In the genomic region with DNA sequence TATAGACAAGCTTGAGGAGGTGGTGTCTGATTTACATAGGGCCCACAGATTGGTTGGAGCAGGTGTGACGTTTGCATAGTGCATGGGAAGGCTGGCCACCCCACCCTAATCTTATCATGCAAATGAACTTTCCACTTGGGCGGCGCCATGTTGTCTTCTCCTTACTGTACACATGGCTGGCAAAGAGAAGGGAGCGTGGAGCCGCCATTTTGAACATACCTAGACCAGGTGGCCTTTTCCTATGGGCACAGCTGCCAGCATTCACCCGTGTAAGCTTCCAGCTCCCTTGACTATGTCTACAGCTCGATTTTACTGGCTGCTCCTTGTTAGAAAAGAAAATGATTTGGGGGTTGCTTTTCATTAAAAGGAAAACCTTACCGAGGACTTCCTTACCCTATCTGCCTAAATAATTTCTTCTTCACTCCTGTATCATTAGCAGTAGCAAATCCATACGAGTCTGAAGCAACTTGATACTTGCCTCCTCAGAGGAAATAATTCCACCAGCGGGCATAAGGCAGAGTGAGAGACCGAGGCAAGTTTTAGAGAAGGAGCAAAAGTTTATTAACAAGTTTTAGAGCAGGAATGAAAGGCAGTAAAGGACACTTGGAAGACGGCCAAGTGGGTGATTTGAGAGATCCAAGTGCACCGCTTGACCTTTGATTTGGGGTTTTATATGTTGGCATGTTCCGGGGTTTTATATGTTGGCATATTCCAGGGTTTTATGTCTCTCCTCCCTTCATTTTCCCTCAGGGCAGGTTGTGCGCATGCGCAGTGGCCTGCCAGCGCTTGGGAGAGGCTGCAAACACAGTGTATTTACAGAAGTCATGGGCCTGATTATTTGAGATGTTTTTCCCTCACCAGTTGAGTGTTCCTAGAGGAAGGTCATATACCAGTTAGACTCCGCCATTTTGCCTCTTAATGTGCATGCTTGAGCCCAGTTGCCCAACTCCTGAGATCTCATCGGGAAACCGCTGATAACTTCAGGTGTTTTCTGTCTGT, we compare ENCODE assay signal across 13 cellular contexts.
A peak's percentile ranks its signal among the peaks of the same experiment; 100 is the strongest.
DNase-seq lines count a peak whose midpoint lies in the region; ATAC-seq and TF ChIP-seq lines count a peak whose summit lies in the region.
"Had no signal": no experiment of that assay in that cellular context is flagged by ENCODE, and none has a peak within 500 bp of the region (broad histone marks: within the 10 kb centered on the region; RNA-seq: fewer than 3 reads in every experiment).

No MANE protein-coding gene starts in this region.

- intact Hi-C loops in right lobe of liver (cut with DNase I) = no loop called here
- intact Hi-C loops in upper lobe of right lung (cut with DNase I) = no loop called here

- TF ChIP-seq CTCF in BE2C (IDR thresholded peaks at IDR 0.05; ENCODE audit: low read depth, low read length) (no peak), LNCaP clone FGC (IDR thresholded peaks at IDR 0.05; ENCODE audit: control insufficient read depth, extremely low read depth, insufficient read depth) (no peak), Peyer's patch (IDR thresholded peaks at IDR 0.05) (no peak), right lobe of liver (IDR thresholded peaks at IDR 0.05) (no peak), upper lobe of right lung (IDR thresholded peaks at IDR 0.05) (no peak)

- H3K27ac ChIP-seq in Peyer's patch (peak overlapping the region in 3 of 4 donors; percentile 69 to 87 (median 84)), right lobe of liver (peak overlapping the region; percentile 76 to 92 (median 91)), upper lobe of right lung (no peak overlapping the region)
- H3K27ac ChIP-seq: pancreas, vagina had no signal

- H3K36me3 ChIP-seq in BE2C (no peaks in the 10 kb centered on the region), Peyer's patch (no peaks in the 10 kb centered on the region), right lobe of liver (peaks cover 0 to 6% (median 2%) of the 10 kb centered on the region in 4 donors), upper lobe of right lung (no peaks in the 10 kb centered on the region)
- H3K36me3 ChIP-seq: pancreas, vagina had no signal

- DNase-seq in BE2C (peak; percentile 95), LNCaP clone FGC (ENCODE audit: low read depth) (peak; percentile 99), Peyer's patch (peak in 2 of 3 donors; percentile 91 to 92), right lobe of liver (peak; percentile 81 to 89 (median 88)), upper lobe of right lung (no peak)
- no peak for DNase-seq in activated CD4-positive, alpha-beta T cell treated with anti-CD3 and anti-CD28 coated beads, Interleukin-2, amount 50 U/mL, for 1 hour
- DNase-seq: activated T-cell treated with anti-CD3 and anti-CD28 coated beads, Interleukin-2, amount 50 U/mL, for 24 hours; amygdala; NCI-H524 treated with DMSO at 0.1 percent for 48 hours; pancreas had no signal

- no peaks in the 10 kb centered on the region; the same call in 1 of the 2 replicates for H3K9me3 ChIP-seq in BE2C
- H3K9me3 ChIP-seq in Peyer's patch = no peaks in the 10 kb centered on the region
- H3K9me3 ChIP-seq in right lobe of liver = no peaks in the 10 kb centered on the region
- no peaks in the 10 kb centered on the region for H3K9me3 ChIP-seq in upper lobe of right lung
- H3K9me3 ChIP-seq: pancreas, vagina had no signal

- H3K4me1 ChIP-seq in BE2C = peaks cover 14% of the 10 kb centered on the region
- peaks cover 0 to 13% (median 0%) of the 10 kb centered on the region in 4 donors for H3K4me1 ChIP-seq in Peyer's patch
- H3K4me1 ChIP-seq in right lobe of liver = peaks cover 0 to 47% (median 15%) of the 10 kb centered on the region in 4 donors
- peaks cover 7% of the 10 kb centered on the region for H3K4me1 ChIP-seq in upper lobe of right lung
- H3K4me1 ChIP-seq: pancreas had no signal

- no peak overlapping the region for H3K4me3 ChIP-seq in BE2C (ENCODE audit: low read depth, low read length)
- H3K4me3 ChIP-seq in LNCaP clone FGC (ENCODE audit: low read depth, low read length) = 0 out of 2 replicates have a peak overlapping the region, but pooled peaks have one; percentile 14
- H3K4me3 ChIP-seq in Peyer's patch = peak overlapping the region in 2 of 4 donors; percentile 19 to 22
- H3K4me3 ChIP-seq in right lobe of liver = no peak overlapping the region
- no peak overlapping the region for H3K4me3 ChIP-seq in upper lobe of right lung
- H3K4me3 ChIP-seq: pancreas, vagina had no signal

- H3K27me3 ChIP-seq in BE2C = no peaks in the 10 kb centered on the region
- H3K27me3 ChIP-seq in Peyer's patch = no peaks in the 10 kb centered on the region
- H3K27me3 ChIP-seq in right lobe of liver = no peaks in the 10 kb centered on the region
- no peaks in the 10 kb centered on the region for H3K27me3 ChIP-seq in upper lobe of right lung
- H3K27me3 ChIP-seq: pancreas, vagina had no signal

- ATAC-seq in right lobe of liver (peak; percentile 56 to 80 (median 69)), HG03520 (IDR thresholded peaks at IDR 0.05; ENCODE audit: unreplicated experiment) (no peak), upper lobe of right lung (no peak), HG02970 (IDR thresholded peaks at IDR 0.05; ENCODE audit: low FRiP score, unreplicated experiment) (no peak)

- WGBS in right lobe of liver (ENCODE audit: insufficient coverage, low coverage, low lambda C conversion rate, missing lambda C conversion rate) = 47% methylated on average over 20 of the region's 20 CpGs

- TF ChIP-seq POLR2A in Peyer's patch (IDR thresholded peaks at IDR 0.05) (peak in 1 of 2 donors; percentile 15), right lobe of liver (IDR thresholded peaks at IDR 0.05) (no peak)

Comparison
In these comparisons a context has a peak if more than half of its experiments do, and no peak if none do; other contexts are left out.
1. DNase-seq: peak in BE2C (single experiment), LNCaP clone FGC (single experiment), Peyer's patch (2 of 3) and right lobe of liver (3 of 3); none in activated CD4-positive, alpha-beta T cell treated with anti-CD3 and anti-CD28 coated beads, Interleukin-2, amount 50 U/mL, for 1 hour (single experiment) and upper lobe of right lung (single experiment).
2. ATAC-seq: peak in right lobe of liver (4 of 4); none in HG03520 (single experiment), upper lobe of right lung (single experiment) and HG02970 (single experiment).